30 cellular contexts compared by ENCODE assay signal in genomic region chr6:162934844-162935243, GRCh38.
"Had no signal": no experiment of that assay in that cellular context is flagged by ENCODE, and none has a peak within 500 bp of the region (broad histone marks: within the 10 kb centered on the region; RNA-seq: fewer than 3 reads in every experiment).

No MANE protein-coding gene starts in this region.

- ATAC-seq: naive thymus-derived CD8-positive, alpha-beta T cell; natural killer cell treated with Interleukin-12 subunit alpha and Interleukin-12 subunit beta and Interleukin-15 and Interleukin-18, amount 100 ng/mL, for 72 hours; psoas muscle; right cardiac atrium; right lobe of liver; stimulated activated effector memory CD8-positive, alpha-beta T cell treated with anti-CD3 and anti-CD28 coated beads, Interleukin-12 subunit alpha, Interleukin-12 subunit beta, amount 100 ng/mL, for 72 hours; stimulated activated naive B cell treated with anti-CD40 and anti-IgM and Interleukin-4, amounts not matched to agents 10 μg/mL and 1 μg/mL and 100 μg/mL, for 72 hours had no signal

- H3K4me3 ChIP-seq: neural progenitor cell, ovary, psoas muscle, right lobe of liver, sigmoid colon, stomach, thoracic aorta, thyroid gland, tibial nerve, upper lobe of left lung, vagina had no signal

- H2AFZ ChIP-seq: neural progenitor cell, parathyroid adenoma had no signal

- H3K36me3 Mint-ChIP-seq: neural progenitor cell; stimulated activated effector memory CD8-positive, alpha-beta T cell treated with anti-CD3 and anti-CD28 coated beads, Interleukin-12 subunit alpha, Interleukin-12 subunit beta, amount 100 ng/mL, for 72 hours had no signal

- H3K9me3 ChIP-seq: ovary, thyroid gland had no signal

- H3K27me3 ChIP-seq: neural progenitor cell, ovary, right lobe of liver, sigmoid colon, stomach, thyroid gland, tibial nerve, upper lobe of left lung, vagina had no signal

- H3K4me1 Mint-ChIP-seq: naive thymus-derived CD8-positive, alpha-beta T cell; nephron progenitor cell; neural progenitor cell; stimulated activated effector memory CD8-positive, alpha-beta T cell treated with anti-CD3 and anti-CD28 coated beads, Interleukin-12 subunit alpha, Interleukin-12 subunit beta, amount 100 ng/mL, for 72 hours; stimulated activated naive B cell treated with anti-CD40 and anti-IgM and Interleukin-4, amounts not matched to agents 10 μg/mL and 1 μg/mL and 100 μg/mL, for 72 hours had no signal

- FAIRE-seq: small intestine, urothelium cell line had no signal

- H3K27ac ChIP-seq: neural progenitor cell, ovary, parathyroid adenoma, psoas muscle, right lobe of liver, sigmoid colon, stomach, thoracic aorta, thyroid gland, tibial nerve, upper lobe of left lung, vagina had no signal

- H3K27ac Mint-ChIP-seq: natural killer cell treated with Interleukin-12 subunit alpha and Interleukin-12 subunit beta and Interleukin-15 and Interleukin-18, amount 100 ng/mL, for 72 hours; nephron progenitor cell; neural progenitor cell; progenitor cell of endocrine pancreas; stimulated activated effector memory CD8-positive, alpha-beta T cell treated with anti-CD3 and anti-CD28 coated beads, Interleukin-12 subunit alpha, Interleukin-12 subunit beta, amount 100 ng/mL, for 72 hours; stimulated activated naive B cell treated with anti-CD40 and anti-IgM and Interleukin-4, amounts not matched to agents 10 μg/mL and 1 μg/mL and 100 μg/mL, for 72 hours; stimulated activated naive CD8-positive, alpha-beta T cell treated with anti-CD3 and anti-CD28 coated beads, Interleukin-15, Interleukin-2, amounts not matched to agents 100 ng/mL and 50 ng/mL, for 24 hours had no signal

- H3K79me2 ChIP-seq: parathyroid adenoma had no signal

- H3K36me3 ChIP-seq: neural progenitor cell, ovary, right lobe of liver, sigmoid colon, stomach, thoracic aorta, thyroid gland, tibial nerve, upper lobe of left lung, vagina had no signal

- H3K4me2 ChIP-seq: neural progenitor cell had no signal

- H3K9ac ChIP-seq: neural progenitor cell, parathyroid adenoma had no signal

- H3K4me3 Mint-ChIP-seq: naive thymus-derived CD8-positive, alpha-beta T cell; natural killer cell treated with Interleukin-12 subunit alpha and Interleukin-12 subunit beta and Interleukin-15 and Interleukin-18, amount 100 ng/mL, for 72 hours; nephron progenitor cell; neural progenitor cell; stimulated activated effector memory CD8-positive, alpha-beta T cell treated with anti-CD3 and anti-CD28 coated beads, Interleukin-12 subunit alpha, Interleukin-12 subunit beta, amount 100 ng/mL, for 72 hours; stimulated activated naive B cell treated with anti-CD40 and anti-IgM and Interleukin-4, amounts not matched to agents 10 μg/mL and 1 μg/mL and 100 μg/mL, for 72 hours; stimulated activated naive CD8-positive, alpha-beta T cell treated with anti-CD3 and anti-CD28 coated beads, Interleukin-15, Interleukin-2, amounts not matched to agents 100 ng/mL and 50 ng/mL, for 24 hours had no signal

- DNase-seq: naive thymus-derived CD8-positive, alpha-beta T cell; nephron progenitor cell; occipital lobe; ovary; posterior cingulate gyrus; psoas muscle; right cardiac atrium; right lobe of liver; sigmoid colon; small intestine; stimulated activated CD4-positive, alpha-beta T cell treated with anti-CD3 and anti-CD28 coated beads, Interleukin-15, amount 100 ng/mL, for 24 hours; stimulated activated CD4-positive, alpha-beta T cell treated with anti-CD3 and anti-CD28 coated beads, Interleukin-2, amount 100 ng/mL, for 24 hours; stimulated activated CD4-positive, alpha-beta T cell treated with anti-CD3 and anti-CD28 coated beads, Interleukin-2, amount 100 ng/mL, for 48 hours; stimulated activated CD4-positive, alpha-beta T cell treated with anti-CD3 and anti-CD28 coated beads, Interleukin-4, amount 100 ng/mL, for 24 hours; stimulated activated naive B cell treated with anti-CD40 and anti-IgM and Interleukin-4, amounts not matched to agents 10 μg/mL and 1 μg/mL and 100 μg/mL, for 72 hours; stimulated activated naive CD4-positive, alpha-beta T cell treated with Interleukin-2 at 50 U/mL for 16 hours; stomach; thyroid gland; trophoblast cell; upper lobe of left lung had no signal

- H3K27me3 Mint-ChIP-seq: naive thymus-derived CD8-positive, alpha-beta T cell; natural killer cell treated with Interleukin-12 subunit alpha and Interleukin-12 subunit beta and Interleukin-15 and Interleukin-18, amount 100 ng/mL, for 72 hours; progenitor cell of endocrine pancreas; stimulated activated naive B cell treated with anti-CD40 and anti-IgM and Interleukin-4, amounts not matched to agents 10 μg/mL and 1 μg/mL and 100 μg/mL, for 72 hours; stimulated activated naive CD8-positive, alpha-beta T cell treated with anti-CD3 and anti-CD28 coated beads, Interleukin-15, Interleukin-2, amounts not matched to agents 100 ng/mL and 50 ng/mL, for 24 hours had no signal

- H3K4me1 ChIP-seq: neural progenitor cell, parathyroid adenoma, psoas muscle, right lobe of liver, sigmoid colon, stomach, thyroid gland, tibial nerve, upper lobe of left lung, vagina had no signal
